ENCODE assay signal across 1 cellular context in genomic region chr2:85561280-85562212, GRCh38.
A peak's percentile ranks its signal among the peaks of the same experiment; 100 is the strongest.
TF ChIP-seq lines count a peak whose summit lies in the region.

Gene GGCX, minus strand, starts transcription at chr2:85561493. Its CDS starts 65 bp downstream, at chr2:85561428.

TF ChIP-seq in HepG2, 621 proteins besides CTCF, POLR2A, EP300 and RAD21 (continued from another document and continues in another):
- TF ChIP-seq FOXP4 (CRISPR knock-in tag; IDR thresholded peaks at IDR 0.05), result peak; percentile 68; the same call in 1 of the 2 replicates
- TF ChIP-seq SOX6 (IDR thresholded peaks at IDR 0.05), result no peak
- TF ChIP-seq SOX6 (CRISPR knock-in tag; IDR thresholded peaks at IDR 0.05), result peak; percentile 87
- peak; percentile 50; the same call in 1 of the 2 replicates for TF ChIP-seq ZNF746 (CRISPR knock-in tag; IDR thresholded peaks at IDR 0.05)
- TF ChIP-seq ZNF10 (CRISPR knock-in tag; IDR thresholded peaks at IDR 0.05; ENCODE audit: borderline replicate concordance, low read depth), result no peak
- TF ChIP-seq ZNF546 (CRISPR knock-in tag; conservative IDR thresholded peaks at IDR 0.05), result peak; percentile 34; the same call in 1 of the 2 replicates
- 0 out of 2 replicates have a peak, but pooled peaks have one; percentile 84 for TF ChIP-seq DZIP1 (CRISPR knock-in tag; IDR thresholded peaks at IDR 0.05)
- peak; percentile 94; the same call in 1 of the 2 replicates for TF ChIP-seq ZNF788 (CRISPR knock-in tag; IDR thresholded peaks at IDR 0.05; ENCODE audit: borderline replicate concordance)
- TF ChIP-seq ZNF33B (CRISPR knock-in tag; IDR thresholded peaks at IDR 0.05), result peak; percentile 77
- TF ChIP-seq ZNF761 (CRISPR knock-in tag; conservative IDR thresholded peaks at IDR 0.05), result peak; percentile 79; the same call in 1 of the 2 replicates
- 0 out of 2 replicates have a peak, but pooled peaks have one; percentile 28 for TF ChIP-seq ZBTB42 (CRISPR knock-in tag; IDR thresholded peaks at IDR 0.05)
- no peak for TF ChIP-seq ZBTB1 (CRISPR knock-in tag; IDR thresholded peaks at IDR 0.05; ENCODE audit: borderline replicate concordance)
- TF ChIP-seq AHR (CRISPR knock-in tag; IDR thresholded peaks at IDR 0.05), result peak; percentile 58; the same call in 1 of the 2 replicates
- no peak for TF ChIP-seq ZNF720 (CRISPR knock-in tag; IDR thresholded peaks at IDR 0.05)
- peak; percentile 56; the same call in 1 of the 2 replicates for TF ChIP-seq GATAD2A (CRISPR knock-in tag; IDR thresholded peaks at IDR 0.05)
- TF ChIP-seq ZNF790 (CRISPR knock-in tag; IDR thresholded peaks at IDR 0.05; ENCODE audit: borderline replicate concordance), result peak; percentile 89
- peak; percentile 86 for TF ChIP-seq ZNF670 (CRISPR knock-in tag; IDR thresholded peaks at IDR 0.05; ENCODE audit: borderline replicate concordance)
- no peak; the same call in 1 of the 2 replicates for TF ChIP-seq LBX2 (CRISPR knock-in tag; IDR thresholded peaks at IDR 0.05; ENCODE audit: borderline replicate concordance)
- TF ChIP-seq ZNF543 (CRISPR knock-in tag; IDR thresholded peaks at IDR 0.05), result peak; percentile 82; the same call in 1 of the 2 replicates
- TF ChIP-seq PAX8 (CRISPR knock-in tag; IDR thresholded peaks at IDR 0.05; ENCODE audit: borderline replicate concordance), result 0 out of 2 replicates have a peak, but pooled peaks have one; percentile 81
- no peak for TF ChIP-seq NONO (IDR thresholded peaks at IDR 0.05)
- peak; percentile 85 for TF ChIP-seq NONO (CRISPR knock-in tag; conservative IDR thresholded peaks at IDR 0.05)
- TF ChIP-seq ZNF749 (CRISPR knock-in tag; IDR thresholded peaks at IDR 0.05; ENCODE audit: borderline replicate concordance), result peak; percentile 93; the same call in 1 of the 2 replicates
- TF ChIP-seq PHF8 (CRISPR knock-in tag; IDR thresholded peaks at IDR 0.05), result peak; percentile 87
- TF ChIP-seq HDAC1 (CRISPR knock-in tag; IDR thresholded peaks at IDR 0.05), result peak; percentile 95
- peak; percentile 57 for TF ChIP-seq TEAD3 (CRISPR knock-in tag; optimal IDR thresholded peaks at IDR 0.05; ENCODE audit: borderline replicate concordance)
- TF ChIP-seq ZNF784 (CRISPR knock-in tag; IDR thresholded peaks at IDR 0.05; ENCODE audit: borderline replicate concordance), result no peak; the same call in 1 of the 2 replicates
- no peak for TF ChIP-seq ZNF142 (CRISPR knock-in tag; IDR thresholded peaks at IDR 0.05)
- no peak for TF ChIP-seq ZNF597 (CRISPR knock-in tag; IDR thresholded peaks at IDR 0.05)
- peak; percentile 82; the same call in 1 of the 2 replicates for TF ChIP-seq ZNF710 (CRISPR knock-in tag; IDR thresholded peaks at IDR 0.05; ENCODE audit: borderline replicate concordance)
- peak; percentile 38; the same call in 1 of the 2 replicates for TF ChIP-seq ZNF503 (CRISPR knock-in tag; IDR thresholded peaks at IDR 0.05)
- TF ChIP-seq ETS1 (CRISPR knock-in tag; IDR thresholded peaks at IDR 0.05), result peak; percentile 39; the same call in 1 of the 2 replicates
- no peak for TF ChIP-seq ZNF75D (CRISPR knock-in tag; IDR thresholded peaks at IDR 0.05; ENCODE audit: borderline replicate concordance)
- TF ChIP-seq ZNF281 (CRISPR knock-in tag; IDR thresholded peaks at IDR 0.05; ENCODE audit: borderline replicate concordance), result 0 out of 2 replicates have a peak, but pooled peaks have one; percentile 20
- TF ChIP-seq FOXK2 (IDR thresholded peaks at IDR 0.05), result no peak
